15 cellular contexts compared by ENCODE assay signal in genomic region chr5:74155501-74155900, GRCh38.
"Had no signal": no experiment of that assay in that cellular context is flagged by ENCODE, and none has a peak within 500 bp of the region (broad histone marks: within the 10 kb centered on the region; RNA-seq: fewer than 3 reads in every experiment).

No MANE protein-coding gene starts in this region.

- ATAC-seq: gastrocnemius medialis; left ventricle myocardium superior; lower lobe of right lung; natural killer cell; stimulated activated effector memory CD8-positive, alpha-beta T cell treated with anti-CD3 and anti-CD28 coated beads, Interleukin-12 subunit alpha, Interleukin-12 subunit beta, amount 100 ng/mL, for 72 hours had no signal

- DNase-seq: cerebellar nuclear complex; cortex of kidney; gastrocnemius medialis; head of caudate nucleus; left ventricle myocardium superior; lower lobe of right lung; natural killer cell; sigmoid colon; stimulated activated CD4-positive, alpha-beta T cell treated with anti-CD3 and anti-CD28 coated beads, Interleukin-2, amount 100 ng/mL, for 24 hours; stimulated activated CD4-positive, alpha-beta T cell treated with anti-CD3 and anti-CD28 coated beads, Interleukin-4, amount 100 ng/mL, for 24 hours; stimulated activated naive CD4-positive, alpha-beta T cell treated with Interleukin-2 at 50 U/mL for 16 hours; stomach; thyroid gland; trophoblast cell had no signal
